19 cellular contexts compared by ENCODE assay signal in the genomic region with DNA sequence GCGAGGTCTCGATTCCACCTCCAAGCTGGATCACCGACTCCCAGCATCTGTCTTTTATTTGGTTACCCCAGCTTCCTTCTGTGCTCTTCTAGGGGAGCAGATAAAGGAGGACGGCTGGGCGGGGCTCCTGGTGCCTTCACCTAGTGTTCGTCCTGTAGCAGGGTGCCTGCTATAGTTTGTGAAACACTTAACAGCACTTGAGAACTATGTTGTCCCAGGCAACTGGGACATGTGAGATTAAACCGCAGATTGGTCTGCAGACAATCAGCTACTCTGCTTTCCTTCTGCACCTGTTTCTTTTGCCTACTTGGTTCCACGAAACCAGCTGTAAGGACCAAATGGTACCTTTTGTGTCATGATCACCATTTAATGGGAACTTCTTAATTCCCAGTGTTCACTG.
A peak's percentile ranks its signal among the peaks of the same experiment; 100 is the strongest.
DNase-seq lines count a peak whose midpoint lies in the region; ATAC-seq and TF ChIP-seq lines count a peak whose summit lies in the region.
"Had no signal": no experiment of that assay in that cellular context is flagged by ENCODE, and none has a peak within 500 bp of the region (broad histone marks: within the 10 kb centered on the region; RNA-seq: fewer than 3 reads in every experiment).

No MANE protein-coding gene starts in this region.

- no peak overlapping the region for H3K4ac ChIP-seq in mesendoderm (ENCODE audit: low read depth, low read length)

- H3K9me3 ChIP-seq in NT2/D1 (ENCODE audit: insufficient read depth, low read length), result no peaks in the 10 kb centered on the region
- no peaks in the 10 kb centered on the region for H3K9me3 ChIP-seq in mucosa of descending colon
- no peaks in the 10 kb centered on the region for H3K9me3 ChIP-seq in gastrocnemius medialis
- H3K9me3 ChIP-seq: heart right ventricle, right lobe of liver, vagina had no signal

- peak overlapping the region; percentile 67 for H3K9ac ChIP-seq in NT2/D1 (ENCODE audit: insufficient read length, low read depth)
- H3K9ac ChIP-seq in mesendoderm (ENCODE audit: low read length), result no peak overlapping the region

- no peak overlapping the region for H3K4me3 Mint-ChIP-seq in activated CD4-positive, alpha-beta T cell treated with anti-CD3 and anti-CD28 coated beads, Interleukin-2, amount 10 ng/mL, durations not matched to agents 7 days and 5 days
- H3K4me3 Mint-ChIP-seq: activated naive CD8-positive, alpha-beta T cell treated with anti-CD3 and anti-CD28 coated beads, Interleukin-2, amount 50 U/mL, for 24 hours; activated T-helper 17 cell treated with anti-CD3 and anti-CD28 coated beads, Interleukin-2, amount 50 U/mL, for 72 hours; CD4-positive, alpha-beta T cell; stimulated activated naive CD8-positive, alpha-beta T cell treated with anti-CD3 and anti-CD28 coated beads, Interleukin-15, amount 100 ng/mL, for 72 hours had no signal

- H2BK5ac ChIP-seq in mesendoderm (ENCODE audit: low read length), result no peak overlapping the region

- H3K27me3 Mint-ChIP-seq in activated CD4-positive, alpha-beta T cell treated with anti-CD3 and anti-CD28 coated beads, Interleukin-2, amount 10 ng/mL, durations not matched to agents 7 days and 5 days, result peaks cover 49% of the 10 kb centered on the region

- DNase-seq in COLO668 (lab: John Stamatoyannopoulos, UW; ENCODE audit: unreplicated experiment) (peak; percentile 22), NCI-H187 treated with DMSO at 0.1 percent for 48 hours (lab: John Stamatoyannopoulos, UW) (peak; percentile 24), NT2/D1 (ENCODE audit: low read depth, low spot score) (no peak), mesendoderm (peak; percentile 19), mucosa of descending colon (no peak), gastrocnemius medialis (no peak)
- no peak for DNase-seq in activated CD4-positive, alpha-beta T cell treated with anti-CD3 and anti-CD28 coated beads, Interleukin-2, amount 10 ng/mL, durations not matched to agents 7 days and 5 days
- DNase-seq: activated naive CD8-positive, alpha-beta T cell treated with anti-CD3 and anti-CD28 coated beads, Interleukin-2, amount 50 U/mL, for 24 hours; CD4-positive, alpha-beta T cell; effector CD4-positive, alpha-beta T cell; EL; heart right ventricle; Kasumi-1; right lobe of liver; stimulated activated naive CD8-positive, alpha-beta T cell treated with anti-CD3 and anti-CD28 coated beads, Interleukin-15, amount 100 ng/mL, for 72 hours had no signal

- H3K9me3 Mint-ChIP-seq in activated CD4-positive, alpha-beta T cell treated with anti-CD3 and anti-CD28 coated beads, Interleukin-2, amount 10 ng/mL, durations not matched to agents 7 days and 5 days, result no peaks in the 10 kb centered on the region
- H3K9me3 Mint-ChIP-seq: activated naive CD8-positive, alpha-beta T cell treated with anti-CD3 and anti-CD28 coated beads, Interleukin-2, amount 50 U/mL, for 24 hours; activated T-helper 17 cell treated with anti-CD3 and anti-CD28 coated beads, Interleukin-2, amount 50 U/mL, for 72 hours; CD4-positive, alpha-beta T cell; memory B cell; stimulated activated naive CD8-positive, alpha-beta T cell treated with anti-CD3 and anti-CD28 coated beads, Interleukin-15, amount 100 ng/mL, for 72 hours had no signal

- H3K27ac ChIP-seq in mesendoderm (ENCODE audit: low read depth, low read length) (no peak overlapping the region), gastrocnemius medialis (no peak overlapping the region)
- H3K27ac ChIP-seq: heart right ventricle, right lobe of liver, vagina had no signal

- in situ Hi-C loops in gastrocnemius medialis (cut with MboI; ENCODE audit: low sequenced_read_pairs in 4 of 4), result no loop called here

- peaks cover 4% of the 10 kb centered on the region for H3K4me1 Mint-ChIP-seq in activated CD4-positive, alpha-beta T cell treated with anti-CD3 and anti-CD28 coated beads, Interleukin-2, amount 10 ng/mL, durations not matched to agents 7 days and 5 days
- H3K4me1 Mint-ChIP-seq: activated naive CD8-positive, alpha-beta T cell treated with anti-CD3 and anti-CD28 coated beads, Interleukin-2, amount 50 U/mL, for 24 hours; activated T-helper 17 cell treated with anti-CD3 and anti-CD28 coated beads, Interleukin-2, amount 50 U/mL, for 72 hours had no signal

- WGBS in mesendoderm (ENCODE audit: extremely low coverage, insufficient coverage, low lambda C conversion rate), result no CpG with 5 or more reads among the region's 8 CpGs

- no peak overlapping the region for H3K18ac ChIP-seq in mesendoderm (ENCODE audit: low read length)

- H2BK15ac ChIP-seq in mesendoderm (replicated peaks; ENCODE audit: low read depth), result no peak overlapping the region

- H3K27ac Mint-ChIP-seq in activated CD4-positive, alpha-beta T cell treated with anti-CD3 and anti-CD28 coated beads, Interleukin-2, amount 10 ng/mL, durations not matched to agents 7 days and 5 days, result no peak overlapping the region
- H3K27ac Mint-ChIP-seq: activated naive CD8-positive, alpha-beta T cell treated with anti-CD3 and anti-CD28 coated beads, Interleukin-2, amount 50 U/mL, for 24 hours; activated T-helper 17 cell treated with anti-CD3 and anti-CD28 coated beads, Interleukin-2, amount 50 U/mL, for 72 hours; CD4-positive, alpha-beta T cell; memory B cell; stimulated activated naive CD8-positive, alpha-beta T cell treated with anti-CD3 and anti-CD28 coated beads, Interleukin-15, amount 100 ng/mL, for 72 hours had no signal

- no peak overlapping the region for H4K8ac ChIP-seq in mesendoderm (ENCODE audit: low read depth, low read length)

- CTCF ChIA-PET in activated CD4-positive, alpha-beta T cell treated with anti-CD3 and anti-CD28 coated beads, Interleukin-2, amount 10 ng/mL, durations not matched to agents 7 days and 5 days (lab: Charles Lee), result no interaction called here

- no peak overlapping the region for H2AK5ac ChIP-seq in mesendoderm (ENCODE audit: low read length)

- no peaks in the 10 kb centered on the region for H3K36me3 Mint-ChIP-seq in activated CD4-positive, alpha-beta T cell treated with anti-CD3 and anti-CD28 coated beads, Interleukin-2, amount 10 ng/mL, durations not matched to agents 7 days and 5 days (ENCODE audit: low read depth)

- no peak overlapping the region for H3K4me2 ChIP-seq in mesendoderm (ENCODE audit: low read length)

- peaks cover 5% of the 10 kb centered on the region for H3K4me1 ChIP-seq in NT2/D1 (ENCODE audit: insufficient read depth, insufficient read length)
- H3K4me1 ChIP-seq in mesendoderm (ENCODE audit: control insufficient read depth, low read depth, low read length), result peaks cover 10% of the 10 kb centered on the region
- H3K4me1 ChIP-seq in mucosa of descending colon (ENCODE audit: low read depth), result no peaks in the 10 kb centered on the region
- no peaks in the 10 kb centered on the region for H3K4me1 ChIP-seq in gastrocnemius medialis
- H3K4me1 ChIP-seq: right lobe of liver, vagina had no signal

- H2BK120ac ChIP-seq in mesendoderm (ENCODE audit: low read depth, low read length), result no peak overlapping the region

- POLR2A ChIA-PET in activated CD4-positive, alpha-beta T cell treated with anti-CD3 and anti-CD28 coated beads, Interleukin-2, amount 10 ng/mL, durations not matched to agents 7 days and 5 days (lab: Charles Lee), result no interaction called here

- intact Hi-C loops in mucosa of descending colon (cut with DNase I, micrococcal nuclease), result no loop called here
- intact Hi-C loops in gastrocnemius medialis (cut with DNase I; ENCODE audit: low total_unique reads), result no loop called here

- H3K27me3 ChIP-seq in NT2/D1 (ENCODE audit: insufficient read depth, insufficient read length) (no peaks in the 10 kb centered on the region), mesendoderm (ENCODE audit: insufficient read depth, low read length, poor library complexity) (no peaks in the 10 kb centered on the region), gastrocnemius medialis (peaks cover 0 to 14% (median 0%) of the 10 kb centered on the region in 3 donors)
- H3K27me3 ChIP-seq: right lobe of liver, vagina had no signal

- no peak for TF ChIP-seq POLR2A in gastrocnemius medialis (IDR thresholded peaks at IDR 0.05)

- no peak for TF ChIP-seq CTCF in mucosa of descending colon (IDR thresholded peaks at IDR 0.05)
- TF ChIP-seq CTCF in gastrocnemius medialis (IDR thresholded peaks at IDR 0.05 in 4 of 5, conservative IDR thresholded peaks at IDR 0.05 in 1 of 5), result no peak

- H3K56ac ChIP-seq in mesendoderm (ENCODE audit: low read length), result no peak overlapping the region

- H3K36me3 ChIP-seq in NT2/D1 (ENCODE audit: insufficient read depth, insufficient read length, low read length) (no peaks in the 10 kb centered on the region), mesendoderm (ENCODE audit: control insufficient read depth, insufficient read depth, low read length) (no peaks in the 10 kb centered on the region), mucosa of descending colon (ENCODE audit: low read depth) (no peaks in the 10 kb centered on the region), gastrocnemius medialis (no peaks in the 10 kb centered on the region)
- H3K36me3 ChIP-seq: heart right ventricle, right lobe of liver, vagina had no signal

- no peaks in the 10 kb centered on the region for H3K79me2 ChIP-seq in mesendoderm (ENCODE audit: control insufficient read depth, insufficient read depth, low read length)

- H3K23ac ChIP-seq in mesendoderm (ENCODE audit: low read length), result no peak overlapping the region

- no peaks in the 10 kb centered on the region for H3K79me1 ChIP-seq in mesendoderm (ENCODE audit: low read length)

- ATAC-seq in HG02642 (IDR thresholded peaks at IDR 0.05; ENCODE audit: poor library complexity, unreplicated experiment) (no peak), mucosa of descending colon (no peak), gastrocnemius medialis (no peak)
- ATAC-seq: activated naive CD8-positive, alpha-beta T cell treated with anti-CD3 and anti-CD28 coated beads, Interleukin-2, amount 50 U/mL, for 24 hours; activated T-helper 17 cell treated with anti-CD3 and anti-CD28 coated beads, Interleukin-2, amount 50 U/mL, for 72 hours; right lobe of liver; stimulated activated naive CD8-positive, alpha-beta T cell treated with anti-CD3 and anti-CD28 coated beads, Interleukin-15, amount 100 ng/mL, for 72 hours had no signal

- H3K4me3 ChIP-seq in NT2/D1 (ENCODE audit: insufficient read length, low read depth) (no peak overlapping the region), mesendoderm (ENCODE audit: low read length) (no peak overlapping the region), mucosa of descending colon (no peak overlapping the region), gastrocnemius medialis (no peak overlapping the region)
- H3K4me3 ChIP-seq: right lobe of liver, vagina had no signal

- no peak overlapping the region for H4K5ac ChIP-seq in mesendoderm (ENCODE audit: low read length)

Comparison
In these comparisons a context has a peak if more than half of its experiments do, and no peak if none do; other contexts are left out.
1. DNase-seq: peak in COLO668 (single experiment), NCI-H187 treated with DMSO at 0.1 percent for 48 hours (single experiment) and mesendoderm (single experiment); none in NT2/D1 (single experiment), mucosa of descending colon (0 of 3), gastrocnemius medialis (0 of 2) and activated CD4-positive, alpha-beta T cell treated with anti-CD3 and anti-CD28 coated beads, Interleukin-2, amount 10 ng/mL, durations not matched to agents 7 days and 5 days (single experiment).